In genomic region chr20:18587665-18588553, GRCh38 we compare ENCODE assay signal across 8 cellular contexts. TPM values are rescaled to one million over a fixed set of nuclear protein-coding genes. Genes with fewer than 3 reads are reported as not detected.
DNase-seq lines count a peak whose midpoint lies in the region; TF ChIP-seq lines count a peak whose summit lies in the region.

DTD1 (plus strand) TSS chr20:18588054; CDS start chr20:18588073, 19 bp downstream.

- H3K4me2 ChIP-seq in H9 (ENCODE audit: insufficient read depth, insufficient read length, low read length) = peak within 1 kb of the TSS; percentile 83

- no CpG with 5 or more reads among the region's 88 CpGs for WGBS in H9 (ENCODE audit: extremely low coverage, insufficient read length, low lambda C conversion rate)

- H2BK5ac ChIP-seq in H9 (ENCODE audit: insufficient read length, low read length) = no peak within 1 kb of the TSS

- H2AK5ac ChIP-seq in H9 (ENCODE audit: insufficient read length, low read length) = no peak within 1 kb of the TSS

- no peak within 1 kb of the TSS for H4K5ac ChIP-seq in H9 (ENCODE audit: insufficient read length, low read depth, low read length)

- peaks cover 4% of the 10 kb centered on the region for H3K23me2 ChIP-seq in H9 (ENCODE audit: insufficient read length, low read depth, low read length, poor library complexity, severe bottlenecking)

- no peaks in the 10 kb centered on the region for H3K79me1 ChIP-seq in H9 (ENCODE audit: insufficient read depth, low read depth, low read length, poor library complexity, severe bottlenecking)

- no peak within 1 kb of the TSS for H4K8ac ChIP-seq in H9 (replicated peaks; ENCODE audit: insufficient read length, low read depth, low read length)

- H4K91ac ChIP-seq in H9 (ENCODE audit: insufficient read length, low read depth, low read length) = no peak within 1 kb of the TSS

- no peaks in the 10 kb centered on the region for H3K9me3 ChIP-seq in H9 (ENCODE audit: control insufficient read depth, low read depth, low read length)
- H3K9me3 ChIP-seq in neuron (ENCODE audit: low read length) = no peaks in the 10 kb centered on the region

- H3K56ac ChIP-seq in H9 (ENCODE audit: insufficient read length, low read depth, low read length) = no peak within 1 kb of the TSS

- peak within 1 kb of the TSS; percentile 78 to 97 (median 88); a peak in 6 of 7 replicates for H3K27ac Mint-ChIP-seq in H9

- H3K14ac ChIP-seq in H9 (ENCODE audit: insufficient read depth, low read length) = peak within 1 kb of the TSS; percentile 77; the same call in 1 of the 2 replicates

- H3K4ac ChIP-seq in H9 (ENCODE audit: low read depth, low read length) = no peak within 1 kb of the TSS

- no peak within 1 kb of the TSS for H3K23ac ChIP-seq in H9 (ENCODE audit: insufficient read length, low read depth, low read length)

- H3K79me2 ChIP-seq in H9 (ENCODE audit: insufficient read depth, low read length) = peaks cover 3% of the 10 kb centered on the region; the same call in 1 of the 2 replicates

- peaks cover 3 to 4% of the 10 kb centered on the region in 2 experiments; a peak in 4 of 5 replicates for H3K9me3 Mint-ChIP-seq in H9

- H4K20me1 ChIP-seq in H9 (ENCODE audit: control insufficient read depth, insufficient read depth, insufficient read length) = no peaks in the 10 kb centered on the region

- H3K4me1 ChIP-seq in H9 (ENCODE audit: insufficient read depth, low read length) (no peaks in the 10 kb centered on the region; the same call in 1 of the 2 replicates), neuron (ENCODE audit: insufficient read depth, low read length) (peaks cover 28% of the 10 kb centered on the region)

- H2BK12ac ChIP-seq in H9 (ENCODE audit: insufficient read length, low read depth, low read length) = no peak within 1 kb of the TSS

- H2BK120ac ChIP-seq in H9 (ENCODE audit: low read depth, low read length, poor library complexity, severe bottlenecking) = no peak within 1 kb of the TSS

- H2BK15ac ChIP-seq in H9 (ENCODE audit: low read depth, low read length) = no peak within 1 kb of the TSS

- H3K9ac ChIP-seq in H9 (ENCODE audit: extremely low read depth, insufficient read length, low read length) = peak within 1 kb of the TSS; percentile 41

- H3K27me3 Mint-ChIP-seq in H9 (ENCODE audit: low read depth) = no peaks in the 10 kb centered on the region

- H3K4me3 ChIP-seq in foreskin fibroblast (ENCODE audit: low read depth in 1 of 2, low read length in 2 of 2) = peak within 1 kb of the TSS; percentile 75 to 76
- peak within 1 kb of the TSS; percentile 70 for H3K4me3 ChIP-seq in neuron (ENCODE audit: low read length)

- H3K4me3 Mint-ChIP-seq in H9 = peak within 1 kb of the TSS; percentile 82 to 90

- DNase-seq in GF-D8 (lab: John Stamatoyannopoulos, UW) = peak; percentile 29
- DNase-seq in H9 = peak; percentile 92
- peak; percentile 84 for DNase-seq in M059J (ENCODE audit: low read depth)
- peak; percentile 78 for DNase-seq in SHP77 treated with DMSO at 0.1 percent for 48 hours (lab: John Stamatoyannopoulos, UW)
- DNase-seq in activated gamma-delta T cell treated with Interleukin-2 at 50 U/mL for 16 hours = peak; percentile 80
- DNase-seq in foreskin fibroblast = peak; percentile 84 to 97
- DNase-seq in stromal cell of bone marrow (ENCODE audit: low read depth) = peak; percentile 73

- H3K18ac ChIP-seq in H9 (ENCODE audit: insufficient read length, low read depth, low read length) = peak within 1 kb of the TSS; percentile 32

- TF ChIP-seq CTCF in H9 (conservative IDR thresholded peaks at IDR 0.05) = peak; percentile 89
- peak; percentile 54 for TF ChIP-seq CTCF in foreskin fibroblast (IDR thresholded peaks at IDR 0.05; ENCODE audit: low read depth, low read length)

- no peak within 1 kb of the TSS for H3K27ac ChIP-seq in H9 (ENCODE audit: insufficient read length, low read depth, low read length)

- H2AFZ ChIP-seq in H9 (ENCODE audit: low read length) = peak within 1 kb of the TSS; percentile 37
- H2AFZ ChIP-seq in neuron (ENCODE audit: low read depth, low read length) = peak within 1 kb of the TSS; percentile 88

- no peaks in the 10 kb centered on the region for H3K27me3 ChIP-seq in H9 (ENCODE audit: insufficient read depth, low read length)
- H3K27me3 ChIP-seq in neuron (ENCODE audit: insufficient read depth, low read length) = no peaks in the 10 kb centered on the region

- no peak within 1 kb of the TSS for H2BK20ac ChIP-seq in H9 (ENCODE audit: low read depth, low read length, poor library complexity, severe bottlenecking)

- peaks cover 0 to 4% (median 2%) of the 10 kb centered on the region in 3 experiments; a peak in 2 of 7 replicates for H3K36me3 Mint-ChIP-seq in H9 (ENCODE audit: insufficient read depth in 1 of 3, low read depth in 3 of 3)

- H3K4me1 Mint-ChIP-seq in H9 = peaks cover 38 to 44% of the 10 kb centered on the region in 2 experiments

- H3T11ph ChIP-seq in H9 (ENCODE audit: low read length) = no peak within 1 kb of the TSS

- no peaks in the 10 kb centered on the region for H3K36me3 ChIP-seq in neuron (ENCODE audit: insufficient read depth, low read length)

RNA-seq across cellular contexts. Expression of gene DTD1, which starts in this region (rescaled TPM):
- 59.5 and 62.0 TPM in 2 replicates for total RNA-seq in H9 (2021)
- 94.2 and 102 TPM in 2 replicates for total RNA-seq in M059J (2014; rRNA removed; shearing (Covaris generic))

Comparison
In these comparisons a context has a peak if more than half of its experiments do, and no peak if none do; other contexts are left out.
1. DNase-seq: peak in every context shown above with its lines; median percentile 92 in H9; 90 in foreskin fibroblast; 84 in M059J; 80 in activated gamma-delta T cell treated with Interleukin-2 at 50 U/mL for 16 hours; 78 in SHP77 treated with DMSO at 0.1 percent for 48 hours; 73 in stromal cell of bone marrow; 29 in GF-D8.